ENCODE assay signal across 2 cellular contexts in the genomic region with DNA sequence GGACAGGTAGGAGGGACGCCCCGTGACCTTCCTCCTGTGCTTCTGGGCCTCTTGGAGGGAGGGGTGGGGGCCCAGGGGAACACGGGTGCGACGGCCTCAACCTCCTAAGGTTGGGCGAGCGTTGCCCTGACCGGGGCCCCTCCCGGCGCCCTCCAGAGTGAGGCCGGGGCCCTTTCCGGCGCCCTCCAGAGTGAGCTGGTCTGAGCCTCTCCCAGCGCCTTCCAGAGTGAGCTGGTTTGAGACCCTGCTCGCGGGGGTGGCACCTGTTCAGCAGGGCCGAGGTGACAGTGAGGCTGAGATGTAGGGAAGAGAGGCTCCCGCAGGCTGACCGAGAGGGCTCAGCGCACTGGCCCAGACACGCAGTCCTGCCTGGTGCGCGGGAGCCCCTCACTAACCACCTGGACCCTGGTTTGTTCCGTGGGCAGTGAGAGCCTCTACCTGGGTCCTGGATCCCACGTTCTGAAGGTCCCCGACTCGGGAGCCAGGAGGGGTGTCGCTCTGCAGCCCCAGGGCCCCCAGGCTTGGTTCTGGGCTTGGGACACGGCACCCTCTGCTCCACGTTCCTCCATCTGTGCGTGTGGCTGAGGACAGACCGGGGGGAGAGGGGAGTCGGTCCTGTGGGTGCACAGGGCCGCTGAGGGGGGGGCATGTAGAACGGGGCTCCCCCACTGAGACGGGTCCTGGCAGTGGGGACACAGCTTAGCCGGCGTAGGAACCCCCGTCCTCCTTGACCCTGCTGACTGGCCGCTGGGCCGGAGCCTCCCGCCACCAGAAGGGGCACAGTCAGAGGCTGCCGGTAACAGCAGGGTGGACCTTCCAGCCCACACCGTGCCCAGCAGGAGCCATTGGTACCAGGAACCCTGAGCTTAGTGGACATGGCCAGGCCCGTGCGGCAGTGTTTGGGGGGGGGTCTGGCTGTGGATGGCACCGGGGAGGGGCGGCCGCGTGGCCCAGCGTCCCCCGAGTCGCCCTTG.
TF ChIP-seq lines count a peak whose summit lies in the region.

No MANE protein-coding gene starts in this region.

TF ChIP-seq in SK-N-SH, 30 proteins besides CTCF, POLR2A, EP300 and RAD21 (continued from another document):
- TF ChIP-seq TEAD4 (IDR thresholded peaks at IDR 0.05; ENCODE audit: borderline replicate concordance, insufficient read depth): no peak
- no peak for TF ChIP-seq FOXM1 (IDR thresholded peaks at IDR 0.05; ENCODE audit: low read depth)
- TF ChIP-seq RXRA (IDR thresholded peaks at IDR 0.05; ENCODE audit: borderline replicate concordance, low read depth): no peak
- TF ChIP-seq SIN3A (IDR thresholded peaks at IDR 0.05; ENCODE audit: borderline replicate concordance, low read depth, low read length): no peak
- TF ChIP-seq RFX5 (IDR thresholded peaks at IDR 0.05; ENCODE audit: low read length): no peak
- no peak for TF ChIP-seq GATA2 (CRISPR knock-in tag; IDR thresholded peaks at IDR 0.05)
- TF ChIP-seq ZBTB33 (IDR thresholded peaks at IDR 0.05; ENCODE audit: borderline replicate concordance, low read depth): no peak

TF ChIP-seq in SK-N-SH treated with all-trans-retinoic acid at 6 μM for 48 hours, 23 proteins besides CTCF, POLR2A, EP300 and RAD21 (continued from another document):
- no peak for TF ChIP-seq CREB5 (CRISPR knock-in tag; IDR thresholded peaks at IDR 0.05; ENCODE audit: low read depth)
- TF ChIP-seq PPARA (CRISPR knock-in tag; IDR thresholded peaks at IDR 0.05; ENCODE audit: borderline replicate concordance): no peak
- no peak for TF ChIP-seq ZFP3 (CRISPR knock-in tag; IDR thresholded peaks at IDR 0.05)
TF ChIP-seq in SK-N-SH treated with all-trans-retinoic acid at 6 μM for 48 hours: peak in this region for 0.
